In genomic region chr14:58283730-58284129, GRCh38 we compare ENCODE assay signal across 2 cellular contexts.
TF ChIP-seq lines count a peak whose summit lies in the region.

No MANE protein-coding gene starts in this region.

TF ChIP-seq in SK-N-SH treated with all-trans-retinoic acid at 6 μM for 48 hours, 23 proteins besides CTCF, POLR2A, EP300 and RAD21:
- TF ChIP-seq ZFP3 (CRISPR knock-in tag; IDR thresholded peaks at IDR 0.05): no peak
- peak; percentile 10; the same call in 1 of the 2 replicates for TF ChIP-seq ISL1 (CRISPR knock-in tag; IDR thresholded peaks at IDR 0.05)

TF ChIP-seq in HepG2, 621 proteins besides CTCF, POLR2A, EP300 and RAD21 (continues in another document):
- peak; percentile 41; the same call in 1 of the 2 replicates for TF ChIP-seq FOXA3 (CRISPR knock-in tag; IDR thresholded peaks at IDR 0.05)
- TF ChIP-seq ZNF550 (CRISPR knock-in tag; IDR thresholded peaks at IDR 0.05; ENCODE audit: borderline replicate concordance): no peak
- TF ChIP-seq ZNF567 (CRISPR knock-in tag; IDR thresholded peaks at IDR 0.05; ENCODE audit: borderline replicate concordance): no peak
- TF ChIP-seq IKZF5 (CRISPR knock-in tag; IDR thresholded peaks at IDR 0.05): no peak
- no peak for TF ChIP-seq HOXA5 (CRISPR knock-in tag; IDR thresholded peaks at IDR 0.05)
- TF ChIP-seq, protein P1, sequence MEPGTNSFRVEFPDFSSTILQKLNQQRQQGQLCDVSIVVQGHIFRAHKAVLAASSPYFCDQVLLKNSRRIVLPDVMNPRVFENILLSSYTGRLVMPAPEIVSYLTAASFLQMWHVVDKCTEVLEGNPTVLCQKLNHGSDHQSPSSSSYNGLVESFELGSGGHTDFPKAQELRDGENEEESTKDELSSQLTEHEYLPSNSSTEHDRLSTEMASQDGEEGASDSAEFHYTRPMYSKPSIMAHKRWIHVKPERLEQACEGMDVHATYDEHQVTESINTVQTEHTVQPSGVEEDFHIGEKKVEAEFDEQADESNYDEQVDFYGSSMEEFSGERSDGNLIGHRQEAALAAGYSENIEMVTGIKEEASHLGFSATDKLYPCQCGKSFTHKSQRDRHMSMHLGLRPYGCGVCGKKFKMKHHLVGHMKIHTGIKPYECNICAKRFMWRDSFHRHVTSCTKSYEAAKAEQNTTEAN (CRISPR knock-in tag; conservative IDR thresholded peaks at IDR 0.05): no peak
- no peak for TF ChIP-seq ZNF484 (CRISPR knock-in tag; IDR thresholded peaks at IDR 0.05; ENCODE audit: borderline replicate concordance, low read depth)
- TF ChIP-seq ZNF816 (CRISPR knock-in tag; IDR thresholded peaks at IDR 0.05; ENCODE audit: borderline replicate concordance): no peak
- TF ChIP-seq ZNF766 (CRISPR knock-in tag; IDR thresholded peaks at IDR 0.05; ENCODE audit: borderline replicate concordance): no peak
- no peak for TF ChIP-seq CBX5 (CRISPR knock-in tag; IDR thresholded peaks at IDR 0.05; ENCODE audit: borderline replicate concordance)
- no peak for TF ChIP-seq THRA (CRISPR knock-in tag; IDR thresholded peaks at IDR 0.05; ENCODE audit: borderline replicate concordance)
- TF ChIP-seq, protein P2, sequence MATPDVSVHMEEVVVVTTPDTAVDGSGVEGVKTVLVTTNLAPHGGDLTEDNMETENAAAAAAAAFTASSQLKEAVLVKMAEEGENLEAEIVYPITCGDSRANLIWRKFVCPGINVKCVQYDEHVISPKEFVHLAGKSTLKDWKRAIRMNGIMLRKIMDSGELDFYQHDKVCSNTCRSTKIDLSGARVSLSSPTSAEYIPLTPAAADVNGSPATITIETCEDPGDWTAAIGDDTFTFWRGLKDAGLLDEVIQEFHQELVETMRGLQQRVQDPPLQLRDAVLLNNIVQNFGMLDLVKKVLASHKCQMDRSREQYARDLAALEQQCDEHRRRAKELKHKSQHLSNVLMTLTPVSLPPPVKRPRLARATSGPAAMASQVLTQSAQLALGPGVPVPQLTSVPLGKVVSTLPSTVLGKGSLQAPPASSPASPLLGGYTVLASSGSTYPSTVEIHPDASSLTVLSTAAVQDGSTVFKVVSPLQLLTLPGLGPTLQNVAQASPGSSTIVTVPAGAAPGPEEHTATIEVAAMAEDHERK (CRISPR knock-in tag; IDR thresholded peaks at IDR 0.05; ENCODE audit: low read depth): no peak
- TF ChIP-seq CEBPB (IDR thresholded peaks at IDR 0.05; ENCODE audit: borderline replicate concordance, low read depth, low read length): peak; percentile 96
- TF ChIP-seq ZMYM3 (CRISPR knock-in tag; IDR thresholded peaks at IDR 0.05): no peak
- TF ChIP-seq, protein P3, sequence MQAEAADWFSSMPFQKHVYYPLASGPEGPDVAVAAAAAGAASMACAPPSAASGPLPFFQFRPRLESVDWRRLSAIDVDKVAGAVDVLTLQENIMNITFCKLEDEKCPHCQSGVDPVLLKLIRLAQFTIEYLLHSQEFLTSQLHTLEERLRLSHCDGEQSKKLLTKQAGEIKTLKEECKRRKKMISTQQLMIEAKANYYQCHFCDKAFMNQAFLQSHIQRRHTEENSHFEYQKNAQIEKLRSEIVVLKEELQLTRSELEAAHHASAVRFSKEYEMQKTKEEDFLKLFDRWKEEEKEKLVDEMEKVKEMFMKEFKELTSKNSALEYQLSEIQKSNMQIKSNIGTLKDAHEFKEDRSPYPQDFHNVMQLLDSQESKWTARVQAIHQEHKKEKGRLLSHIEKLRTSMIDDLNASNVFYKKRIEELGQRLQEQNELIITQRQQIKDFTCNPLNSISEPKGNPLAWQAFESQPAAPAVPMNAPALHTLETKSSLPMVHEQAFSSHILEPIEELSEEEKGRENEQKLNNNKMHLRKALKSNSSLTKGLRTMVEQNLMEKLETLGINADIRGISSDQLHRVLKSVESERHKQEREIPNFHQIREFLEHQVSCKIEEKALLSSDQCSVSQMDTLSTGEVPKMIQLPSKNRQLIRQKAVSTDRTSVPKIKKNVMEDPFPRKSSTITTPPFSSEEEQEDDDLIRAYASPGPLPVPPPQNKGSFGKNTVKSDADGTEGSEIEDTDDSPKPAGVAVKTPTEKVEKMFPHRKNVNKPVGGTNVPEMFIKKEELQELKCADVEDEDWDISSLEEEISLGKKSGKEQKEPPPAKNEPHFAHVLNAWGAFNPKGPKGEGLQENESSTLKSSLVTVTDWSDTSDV (CRISPR knock-in tag; IDR thresholded peaks at IDR 0.05): no peak
- no peak for TF ChIP-seq BRCA1 (CRISPR knock-in tag; IDR thresholded peaks at IDR 0.05)
- TF ChIP-seq FOXM1 (CRISPR knock-in tag; IDR thresholded peaks at IDR 0.05): no peak
- TF ChIP-seq, protein P4, sequence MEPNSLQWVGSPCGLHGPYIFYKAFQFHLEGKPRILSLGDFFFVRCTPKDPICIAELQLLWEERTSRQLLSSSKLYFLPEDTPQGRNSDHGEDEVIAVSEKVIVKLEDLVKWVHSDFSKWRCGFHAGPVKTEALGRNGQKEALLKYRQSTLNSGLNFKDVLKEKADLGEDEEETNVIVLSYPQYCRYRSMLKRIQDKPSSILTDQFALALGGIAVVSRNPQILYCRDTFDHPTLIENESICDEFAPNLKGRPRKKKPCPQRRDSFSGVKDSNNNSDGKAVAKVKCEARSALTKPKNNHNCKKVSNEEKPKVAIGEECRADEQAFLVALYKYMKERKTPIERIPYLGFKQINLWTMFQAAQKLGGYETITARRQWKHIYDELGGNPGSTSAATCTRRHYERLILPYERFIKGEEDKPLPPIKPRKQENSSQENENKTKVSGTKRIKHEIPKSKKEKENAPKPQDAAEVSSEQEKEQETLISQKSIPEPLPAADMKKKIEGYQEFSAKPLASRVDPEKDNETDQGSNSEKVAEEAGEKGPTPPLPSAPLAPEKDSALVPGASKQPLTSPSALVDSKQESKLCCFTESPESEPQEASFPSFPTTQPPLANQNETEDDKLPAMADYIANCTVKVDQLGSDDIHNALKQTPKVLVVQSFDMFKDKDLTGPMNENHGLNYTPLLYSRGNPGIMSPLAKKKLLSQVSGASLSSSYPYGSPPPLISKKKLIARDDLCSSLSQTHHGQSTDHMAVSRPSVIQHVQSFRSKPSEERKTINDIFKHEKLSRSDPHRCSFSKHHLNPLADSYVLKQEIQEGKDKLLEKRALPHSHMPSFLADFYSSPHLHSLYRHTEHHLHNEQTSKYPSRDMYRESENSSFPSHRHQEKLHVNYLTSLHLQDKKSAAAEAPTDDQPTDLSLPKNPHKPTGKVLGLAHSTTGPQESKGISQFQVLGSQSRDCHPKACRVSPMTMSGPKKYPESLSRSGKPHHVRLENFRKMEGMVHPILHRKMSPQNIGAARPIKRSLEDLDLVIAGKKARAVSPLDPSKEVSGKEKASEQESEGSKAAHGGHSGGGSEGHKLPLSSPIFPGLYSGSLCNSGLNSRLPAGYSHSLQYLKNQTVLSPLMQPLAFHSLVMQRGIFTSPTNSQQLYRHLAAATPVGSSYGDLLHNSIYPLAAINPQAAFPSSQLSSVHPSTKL (CRISPR knock-in tag; IDR thresholded peaks at IDR 0.05): peak; percentile 61
- TF ChIP-seq ZNF510 (CRISPR knock-in tag; IDR thresholded peaks at IDR 0.05; ENCODE audit: low read depth): no peak
- TF ChIP-seq NFYC (CRISPR knock-in tag; IDR thresholded peaks at IDR 0.05): no peak
- TF ChIP-seq, protein P5, sequence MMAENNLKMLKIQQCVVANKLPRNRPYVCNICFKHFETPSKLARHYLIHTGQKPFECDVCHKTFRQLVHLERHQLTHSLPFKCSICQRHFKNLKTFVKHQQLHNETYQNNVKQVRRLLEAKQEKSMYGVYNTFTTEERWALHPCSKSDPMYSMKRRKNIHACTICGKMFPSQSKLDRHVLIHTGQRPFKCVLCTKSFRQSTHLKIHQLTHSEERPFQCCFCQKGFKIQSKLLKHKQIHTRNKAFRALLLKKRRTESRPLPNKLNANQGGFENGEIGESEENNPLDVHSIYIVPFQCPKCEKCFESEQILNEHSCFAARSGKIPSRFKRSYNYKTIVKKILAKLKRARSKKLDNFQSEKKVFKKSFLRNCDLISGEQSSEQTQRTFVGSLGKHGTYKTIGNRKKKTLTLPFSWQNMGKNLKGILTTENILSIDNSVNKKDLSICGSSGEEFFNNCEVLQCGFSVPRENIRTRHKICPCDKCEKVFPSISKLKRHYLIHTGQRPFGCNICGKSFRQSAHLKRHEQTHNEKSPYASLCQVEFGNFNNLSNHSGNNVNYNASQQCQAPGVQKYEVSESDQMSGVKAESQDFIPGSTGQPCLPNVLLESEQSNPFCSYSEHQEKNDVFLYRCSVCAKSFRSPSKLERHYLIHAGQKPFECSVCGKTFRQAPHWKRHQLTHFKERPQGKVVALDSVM (CRISPR knock-in tag; IDR thresholded peaks at IDR 0.05): no peak
- no peak for TF ChIP-seq POLR2AphosphoS2 (IDR thresholded peaks at IDR 0.05; ENCODE audit: low read depth, low read length)
- TF ChIP-seq, protein P6, sequence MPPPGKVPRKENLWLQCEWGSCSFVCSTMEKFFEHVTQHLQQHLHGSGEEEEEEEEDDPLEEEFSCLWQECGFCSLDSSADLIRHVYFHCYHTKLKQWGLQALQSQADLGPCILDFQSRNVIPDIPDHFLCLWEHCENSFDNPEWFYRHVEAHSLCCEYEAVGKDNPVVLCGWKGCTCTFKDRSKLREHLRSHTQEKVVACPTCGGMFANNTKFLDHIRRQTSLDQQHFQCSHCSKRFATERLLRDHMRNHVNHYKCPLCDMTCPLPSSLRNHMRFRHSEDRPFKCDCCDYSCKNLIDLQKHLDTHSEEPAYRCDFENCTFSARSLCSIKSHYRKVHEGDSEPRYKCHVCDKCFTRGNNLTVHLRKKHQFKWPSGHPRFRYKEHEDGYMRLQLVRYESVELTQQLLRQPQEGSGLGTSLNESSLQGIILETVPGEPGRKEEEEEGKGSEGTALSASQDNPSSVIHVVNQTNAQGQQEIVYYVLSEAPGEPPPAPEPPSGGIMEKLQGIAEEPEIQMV (CRISPR knock-in tag; IDR thresholded peaks at IDR 0.05; ENCODE audit: low read depth): no peak
- TF ChIP-seq NR2C2 (CRISPR knock-in tag; IDR thresholded peaks at IDR 0.05; ENCODE audit: borderline replicate concordance): no peak
- no peak for TF ChIP-seq TSC22D2 (CRISPR knock-in tag; IDR thresholded peaks at IDR 0.05; ENCODE audit: borderline replicate concordance)
- no peak for TF ChIP-seq PPARG (CRISPR knock-in tag; conservative IDR thresholded peaks at IDR 0.05)
- no peak for TF ChIP-seq ZNF639 (CRISPR knock-in tag; conservative IDR thresholded peaks at IDR 0.05)
- peak; percentile 54 for TF ChIP-seq SAP130 (CRISPR knock-in tag; IDR thresholded peaks at IDR 0.05; ENCODE audit: low read depth)
- TF ChIP-seq HOXA7 (CRISPR knock-in tag; IDR thresholded peaks at IDR 0.05): no peak
- no peak for TF ChIP-seq ZNF672 (CRISPR knock-in tag; IDR thresholded peaks at IDR 0.05)
- no peak for TF ChIP-seq ZNF605 (CRISPR knock-in tag; IDR thresholded peaks at IDR 0.05)
- TF ChIP-seq ZEB1 (IDR thresholded peaks at IDR 0.05; ENCODE audit: insufficient replicate concordance, low read depth): no peak
- no peak for TF ChIP-seq ZNF777 (CRISPR knock-in tag; IDR thresholded peaks at IDR 0.05)
- no peak for TF ChIP-seq ZNF782 (CRISPR knock-in tag; IDR thresholded peaks at IDR 0.05; ENCODE audit: borderline replicate concordance)
- TF ChIP-seq ZNF713 (CRISPR knock-in tag; IDR thresholded peaks at IDR 0.05): no peak
- no peak for TF ChIP-seq E2F1 (CRISPR knock-in tag; IDR thresholded peaks at IDR 0.05)
- TF ChIP-seq CCDC6 (CRISPR knock-in tag; IDR thresholded peaks at IDR 0.05): no peak
- TF ChIP-seq, protein P7, sequence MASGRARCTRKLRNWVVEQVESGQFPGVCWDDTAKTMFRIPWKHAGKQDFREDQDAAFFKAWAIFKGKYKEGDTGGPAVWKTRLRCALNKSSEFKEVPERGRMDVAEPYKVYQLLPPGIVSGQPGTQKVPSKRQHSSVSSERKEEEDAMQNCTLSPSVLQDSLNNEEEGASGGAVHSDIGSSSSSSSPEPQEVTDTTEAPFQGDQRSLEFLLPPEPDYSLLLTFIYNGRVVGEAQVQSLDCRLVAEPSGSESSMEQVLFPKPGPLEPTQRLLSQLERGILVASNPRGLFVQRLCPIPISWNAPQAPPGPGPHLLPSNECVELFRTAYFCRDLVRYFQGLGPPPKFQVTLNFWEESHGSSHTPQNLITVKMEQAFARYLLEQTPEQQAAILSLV (CRISPR knock-in tag; IDR thresholded peaks at IDR 0.05; ENCODE audit: borderline replicate concordance): no peak
- TF ChIP-seq HNF4A (CRISPR knock-in tag; IDR thresholded peaks at IDR 0.05): peak; percentile 30; the same call in 1 of the 2 replicates
- no peak for TF ChIP-seq SRSF4 (IDR thresholded peaks at IDR 0.05; ENCODE audit: low read depth, low read length, poor library complexity, severe bottlenecking)
- TF ChIP-seq GLI4 (CRISPR knock-in tag; IDR thresholded peaks at IDR 0.05; ENCODE audit: borderline replicate concordance): no peak
- no peak for TF ChIP-seq ZNF549 (CRISPR knock-in tag; IDR thresholded peaks at IDR 0.05)
